In the genomic region with DNA sequence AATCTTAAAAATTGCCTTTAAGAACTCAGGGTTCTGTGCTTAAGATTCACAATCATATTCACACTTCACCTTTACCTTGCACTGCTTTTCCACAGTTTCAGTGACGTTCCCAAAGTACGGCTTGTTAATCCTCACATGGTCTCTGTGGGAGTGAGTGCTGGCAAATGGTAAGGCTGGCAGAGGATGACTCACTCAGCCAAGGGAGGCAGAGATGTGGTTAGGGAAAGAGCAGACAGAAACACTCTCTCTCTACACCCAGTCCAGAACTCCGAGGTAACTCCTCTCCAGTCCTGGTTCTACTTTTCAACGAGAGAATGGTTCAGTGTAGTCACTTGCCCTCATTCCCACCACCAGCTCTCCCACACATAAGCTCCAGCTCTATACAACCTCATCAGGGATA, we compare ENCODE assay signal across 1 cellular context.
TF ChIP-seq lines count a peak whose summit lies in the region.

No MANE protein-coding gene starts in this region.

TF ChIP-seq in WTC11, 78 proteins besides CTCF, POLR2A, EP300 and RAD21 (continued from another document):
- TF ChIP-seq, protein P1, sequence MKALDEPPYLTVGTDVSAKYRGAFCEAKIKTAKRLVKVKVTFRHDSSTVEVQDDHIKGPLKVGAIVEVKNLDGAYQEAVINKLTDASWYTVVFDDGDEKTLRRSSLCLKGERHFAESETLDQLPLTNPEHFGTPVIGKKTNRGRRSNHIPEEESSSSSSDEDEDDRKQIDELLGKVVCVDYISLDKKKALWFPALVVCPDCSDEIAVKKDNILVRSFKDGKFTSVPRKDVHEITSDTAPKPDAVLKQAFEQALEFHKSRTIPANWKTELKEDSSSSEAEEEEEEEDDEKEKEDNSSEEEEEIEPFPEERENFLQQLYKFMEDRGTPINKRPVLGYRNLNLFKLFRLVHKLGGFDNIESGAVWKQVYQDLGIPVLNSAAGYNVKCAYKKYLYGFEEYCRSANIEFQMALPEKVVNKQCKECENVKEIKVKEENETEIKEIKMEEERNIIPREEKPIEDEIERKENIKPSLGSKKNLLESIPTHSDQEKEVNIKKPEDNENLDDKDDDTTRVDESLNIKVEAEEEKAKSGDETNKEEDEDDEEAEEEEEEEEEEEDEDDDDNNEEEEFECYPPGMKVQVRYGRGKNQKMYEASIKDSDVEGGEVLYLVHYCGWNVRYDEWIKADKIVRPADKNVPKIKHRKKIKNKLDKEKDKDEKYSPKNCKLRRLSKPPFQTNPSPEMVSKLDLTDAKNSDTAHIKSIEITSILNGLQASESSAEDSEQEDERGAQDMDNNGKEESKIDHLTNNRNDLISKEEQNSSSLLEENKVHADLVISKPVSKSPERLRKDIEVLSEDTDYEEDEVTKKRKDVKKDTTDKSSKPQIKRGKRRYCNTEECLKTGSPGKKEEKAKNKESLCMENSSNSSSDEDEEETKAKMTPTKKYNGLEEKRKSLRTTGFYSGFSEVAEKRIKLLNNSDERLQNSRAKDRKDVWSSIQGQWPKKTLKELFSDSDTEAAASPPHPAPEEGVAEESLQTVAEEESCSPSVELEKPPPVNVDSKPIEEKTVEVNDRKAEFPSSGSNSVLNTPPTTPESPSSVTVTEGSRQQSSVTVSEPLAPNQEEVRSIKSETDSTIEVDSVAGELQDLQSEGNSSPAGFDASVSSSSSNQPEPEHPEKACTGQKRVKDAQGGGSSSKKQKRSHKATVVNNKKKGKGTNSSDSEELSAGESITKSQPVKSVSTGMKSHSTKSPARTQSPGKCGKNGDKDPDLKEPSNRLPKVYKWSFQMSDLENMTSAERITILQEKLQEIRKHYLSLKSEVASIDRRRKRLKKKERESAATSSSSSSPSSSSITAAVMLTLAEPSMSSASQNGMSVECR (CRISPR knock-in tag; IDR thresholded peaks at IDR 0.05; ENCODE audit: borderline replicate concordance), result no peak
- no peak for TF ChIP-seq SOX15 (CRISPR knock-in tag; IDR thresholded peaks at IDR 0.05)
- TF ChIP-seq ATF3 (CRISPR knock-in tag; conservative IDR thresholded peaks at IDR 0.05), result no peak
- TF ChIP-seq TCF7 (CRISPR knock-in tag; IDR thresholded peaks at IDR 0.05; ENCODE audit: low read depth), result no peak
- TF ChIP-seq, protein P2, sequence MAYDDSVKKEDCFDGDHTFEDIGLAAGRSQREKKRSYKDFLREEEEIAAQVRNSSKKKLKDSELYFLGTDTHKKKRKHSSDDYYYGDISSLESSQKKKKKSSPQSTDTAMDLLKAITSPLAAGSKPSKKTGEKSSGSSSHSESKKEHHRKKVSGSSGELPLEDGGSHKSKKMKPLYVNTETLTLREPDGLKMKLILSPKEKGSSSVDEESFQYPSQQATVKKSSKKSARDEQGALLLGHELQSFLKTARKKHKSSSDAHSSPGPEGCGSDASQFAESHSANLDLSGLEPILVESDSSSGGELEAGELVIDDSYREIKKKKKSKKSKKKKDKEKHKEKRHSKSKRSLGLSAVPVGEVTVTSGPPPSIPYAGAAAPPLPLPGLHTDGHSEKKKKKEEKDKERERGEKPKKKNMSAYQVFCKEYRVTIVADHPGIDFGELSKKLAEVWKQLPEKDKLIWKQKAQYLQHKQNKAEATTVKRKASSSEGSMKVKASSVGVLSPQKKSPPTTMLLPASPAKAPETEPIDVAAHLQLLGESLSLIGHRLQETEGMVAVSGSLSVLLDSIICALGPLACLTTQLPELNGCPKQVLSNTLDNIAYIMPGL (CRISPR knock-in tag; IDR thresholded peaks at IDR 0.05), result no peak
- TF ChIP-seq CBFB (CRISPR knock-in tag; IDR thresholded peaks at IDR 0.05; ENCODE audit: low read depth), result no peak
- TF ChIP-seq ZNF396 (CRISPR knock-in tag; IDR thresholded peaks at IDR 0.05; ENCODE audit: borderline replicate concordance), result no peak
TF ChIP-seq in WTC11: peak in this region for 0.
